ENCODE assay signal across 13 cellular contexts in the genomic region with DNA sequence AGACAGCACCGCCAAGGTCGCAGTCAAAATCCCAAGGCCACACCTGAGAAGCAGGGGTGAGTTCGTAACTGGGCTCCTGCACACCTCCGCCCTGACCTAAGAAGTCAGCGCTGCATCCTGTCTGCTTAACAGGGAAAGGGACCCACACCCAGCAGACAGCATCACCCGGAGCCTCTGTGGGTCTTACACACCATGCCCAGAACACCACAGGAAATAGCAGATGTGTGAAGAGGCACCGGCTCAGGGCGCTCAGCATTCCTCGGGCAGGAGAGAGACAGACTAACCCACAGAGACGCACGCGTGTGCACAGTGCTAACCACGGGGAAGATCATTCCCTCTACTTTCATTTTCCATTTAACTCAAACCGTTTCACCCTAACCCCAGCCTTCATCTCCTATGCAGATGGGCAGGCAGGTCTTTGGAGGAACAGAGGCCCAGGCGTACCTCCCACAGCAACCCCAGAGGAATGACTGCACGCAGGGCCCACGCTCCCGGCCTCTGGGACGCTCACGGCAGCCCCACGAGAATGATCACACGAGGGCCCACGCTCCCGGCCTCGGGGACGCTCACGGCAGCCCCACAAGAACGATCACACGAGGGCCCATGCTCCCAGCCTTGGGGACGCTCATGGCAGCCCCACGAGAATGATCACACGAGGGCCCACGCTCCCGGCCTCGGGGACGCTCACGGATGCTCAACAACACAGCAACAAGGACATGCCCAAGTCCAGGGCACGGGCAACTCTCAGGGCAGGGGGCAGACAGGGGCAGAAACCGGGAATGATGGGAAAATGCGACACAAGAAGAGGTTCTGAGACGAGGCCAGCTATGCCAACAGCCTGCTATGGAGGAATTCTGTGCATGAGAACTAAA. TPM values are rescaled to one million over a fixed set of nuclear protein-coding genes. Genes with fewer than 3 reads are reported as not detected.
DNase-seq lines count a peak whose midpoint lies in the region; ATAC-seq, FAIRE-seq and TF ChIP-seq lines count a peak whose summit lies in the region.
"Had no signal": no experiment of that assay in that cellular context is flagged by ENCODE, and none has a peak within 500 bp of the region (broad histone marks: within the 10 kb centered on the region; RNA-seq: fewer than 3 reads in every experiment).

No MANE protein-coding gene starts in this region.

- POLR2A ChIA-PET in AG04449 (lab: Yijun Ruan, JAX) (no interaction called here), PC-3 (lab: Charles Lee; ENCODE audit: unreplicated experiment) (no interaction called here)

- intact Hi-C loops in ovary (cut with DNase I), result loop anchor here in 1 of 4 donors (10.0 kb wide), 1 partner anchor 932 kb away; the partner anchor contains the start of gene CFAP410
- intact Hi-C loops in PC-3 (cut with micrococcal nuclease), result no loop called here

- in situ Hi-C loops in GM13976 (cut with MboI; ENCODE audit: low sequenced_read_pairs, unreplicated experiment), result no loop called here

- no peaks in the 10 kb centered on the region for H3K9me2 ChIP-seq in PC-3 (replicated peaks; ENCODE audit: low read length)

- H3K27ac ChIP-seq in WERI-Rb-1 (no peak overlapping the region), astrocyte (ENCODE audit: low read depth, low read length) (no peak overlapping the region), ovary (no peak overlapping the region), PC-3 (ENCODE audit: low read length) (no peak overlapping the region)
- H3K27ac ChIP-seq: neutrophil, SJSA1 had no signal

- TF ChIP-seq CTCF in AG04449 (IDR thresholded peaks at IDR 0.05; ENCODE audit: insufficient read depth, low read length, missing control alignments) (no peak), WERI-Rb-1 (IDR thresholded peaks at IDR 0.05; ENCODE audit: low read depth, low read length) (no peak), astrocyte (IDR thresholded peaks at IDR 0.05; ENCODE audit: insufficient read depth, low read depth, low read length) (no peak), ovary (IDR thresholded peaks at IDR 0.05) (no peak), PC-3 (conservative IDR thresholded peaks at IDR 0.05; ENCODE audit: low read depth, low read length) (no peak), GM13976 (IDR thresholded peaks at IDR 0.05; ENCODE audit: borderline replicate concordance, control extremely low read depth, extremely low read depth, insufficient read depth, missing control alignments) (no peak)

- H3K36me3 ChIP-seq in WERI-Rb-1 (peaks cover 68% of the 10 kb centered on the region), astrocyte (ENCODE audit: insufficient read depth, low read length) (peaks cover 17% of the 10 kb centered on the region), ovary (no peaks in the 10 kb centered on the region), PC-3 (ENCODE audit: low read depth, low read length) (peaks cover 19% of the 10 kb centered on the region)

- H3K9me3 ChIP-seq in WERI-Rb-1 (ENCODE audit: severe bottlenecking) (no peaks in the 10 kb centered on the region), astrocyte (ENCODE audit: insufficient read depth, low read depth, low read length) (no peaks in the 10 kb centered on the region), ovary (peaks cover 0 to 2% of the 10 kb centered on the region in 2 donors), PC-3 (ENCODE audit: low read length) (no peaks in the 10 kb centered on the region)

- H3K9me3 Mint-ChIP-seq in astrocyte (ENCODE audit: unreplicated experiment), result peaks cover 3% of the 10 kb centered on the region

- H3K79me2 ChIP-seq in astrocyte (ENCODE audit: insufficient read depth, low read length), result peaks cover 17% of the 10 kb centered on the region
- peaks cover 3% of the 10 kb centered on the region; the same call in 1 of the 2 replicates for H3K79me2 ChIP-seq in PC-3 (ENCODE audit: low read length)

- H3K4me2 ChIP-seq in astrocyte (ENCODE audit: low read length) (no peak overlapping the region), PC-3 (ENCODE audit: low read length) (no peak overlapping the region)

- CTCF ChIA-PET in AG04449 (lab: Yijun Ruan, JAX) (interaction anchor here (0.7 to 1.5 kb wide), 3 partner anchors 126 to 129 kb away, joined by 3 to 5 read pairs (median 3); no protein-coding TSS in a partner anchor), PC-3 (lab: Charles Lee) (no interaction called here)

- no peaks in the 10 kb centered on the region for H3K4me1 Mint-ChIP-seq in astrocyte (ENCODE audit: low read depth, unreplicated experiment)

- FAIRE-seq in astrocyte (lab: Jason Lieb, UNC), result no peak

- H3K27ac Mint-ChIP-seq in astrocyte (ENCODE audit: unreplicated experiment), result peak overlapping the region; percentile 2

- no peaks in the 10 kb centered on the region for H3K27me3 ChIP-seq in WERI-Rb-1 (ENCODE audit: insufficient read depth, low read depth, severe bottlenecking)
- H3K27me3 ChIP-seq in astrocyte (ENCODE audit: insufficient read depth, low read length), result no peaks in the 10 kb centered on the region
- no peaks in the 10 kb centered on the region for H3K27me3 ChIP-seq in ovary
- H3K27me3 ChIP-seq in PC-3 (ENCODE audit: low read length), result no peaks in the 10 kb centered on the region
- H3K27me3 ChIP-seq: heart left ventricle, neutrophil, SJSA1 had no signal

- no peak overlapping the region for H3K4me3 ChIP-seq in AG04449 (ENCODE audit: low read depth, low read length)
- H3K4me3 ChIP-seq in WERI-Rb-1 (ENCODE audit: low read depth, low read length), result no peak overlapping the region
- no peak overlapping the region for H3K4me3 ChIP-seq in astrocyte (ENCODE audit: insufficient read depth, low read depth, low read length)
- no peak overlapping the region for H3K4me3 ChIP-seq in ovary
- H3K4me3 ChIP-seq in PC-3 (ENCODE audit: low read length), result no peak overlapping the region
- H3K4me3 ChIP-seq: heart left ventricle, SJSA1 had no signal

- H4K20me1 ChIP-seq in astrocyte (ENCODE audit: insufficient read depth, low read length), result peaks cover 69% of the 10 kb centered on the region
- H4K20me1 ChIP-seq in PC-3 (ENCODE audit: low read length), result no peaks in the 10 kb centered on the region

- no peak for TF ChIP-seq POLR2A in ovary (IDR thresholded peaks at IDR 0.05)

- no peaks in the 10 kb centered on the region for H3F3A ChIP-seq in PC-3 (ENCODE audit: low read length, unreplicated experiment)

- DNase-seq in AG04449 (ENCODE audit: low read depth, low spot score) (peak; percentile 19), WERI-Rb-1 (peak; percentile 6), astrocyte (ENCODE audit: low read depth) (peak; percentile 16), ovary (peak in 3 of 5 donors; percentile 13 to 20 (median 14)), AG20443 (ENCODE audit: low spot score) (no peak), PC-3 (no peak), GM13976 (ENCODE audit: low spot score) (no peak)
- DNase-seq: C1 segment of cervical spinal cord, heart left ventricle, NCI-H1105 treated with DMSO at 0.1 percent for 48 hours had no signal

- WGBS in ovary, 3 donors, result 90 to 92% (median 91%) methylated on average over 41 of the region's 41 CpGs

- TF ChIP-seq EP300 in ovary (IDR thresholded peaks at IDR 0.05), result no peak

- H3K4me1 ChIP-seq in astrocyte (ENCODE audit: insufficient read depth, low read length) (no peaks in the 10 kb centered on the region), ovary (ENCODE audit: insufficient read depth) (no peaks in the 10 kb centered on the region), PC-3 (ENCODE audit: insufficient read depth, low read length) (no peaks in the 10 kb centered on the region)
- H3K4me1 ChIP-seq: SJSA1 had no signal

- H3K36me3 Mint-ChIP-seq in astrocyte (ENCODE audit: low read depth, unreplicated experiment), result peaks cover 30% of the 10 kb centered on the region

- H3K4me3 Mint-ChIP-seq in astrocyte (ENCODE audit: unreplicated experiment), result peak overlapping the region; percentile 4

- ATAC-seq in PC-3 (no peak), GM21717 (IDR thresholded peaks at IDR 0.05; ENCODE audit: unreplicated experiment) (no peak)

- H3K9ac ChIP-seq in astrocyte (ENCODE audit: low read length) (no peak overlapping the region), PC-3 (ENCODE audit: low read length) (no peak overlapping the region)

- BruUV-seq in PC-3 (replicated peaks; lab: Mats Ljungman, UMichigan), result no TSS peak

- H3K27me3 Mint-ChIP-seq in astrocyte (ENCODE audit: low read depth, unreplicated experiment), result no peaks in the 10 kb centered on the region

- H2AFZ ChIP-seq in astrocyte (ENCODE audit: low read depth, low read length) (no peak overlapping the region), PC-3 (ENCODE audit: low read length) (no peak overlapping the region)

RNA-seq across cellular contexts. Expression of gene POFUT2, which starts 20.9 kb away (rescaled TPM):
- total RNA-seq in astrocyte, result 109 and 119 TPM in 2 replicates
- total RNA-seq in ovary, result 10 to 100 TPM; 26.2 to 48.2 (median 40.1) TPM
- polyA plus RNA-seq in ovary, result 10 to 100 TPM; 25.7 to 52.9 TPM
- total RNA-seq in PC-3 (2014; rRNA removed), result 19.6 and 28.2 TPM in 2 replicates

Comparison
In these comparisons a context has a peak if more than half of its experiments do, and no peak if none do; other contexts are left out.
1. DNase-seq: peak in AG04449 (single experiment), WERI-Rb-1 (single experiment), astrocyte (single experiment) and ovary (3 of 5); none in AG20443 (single experiment), PC-3 (single experiment) and GM13976 (single experiment).